ENCODE assay signal across 18 cellular contexts in genomic region chr7:67636363-67637355, GRCh38.
DNase-seq lines count a peak whose midpoint lies in the region; ATAC-seq and TF ChIP-seq lines count a peak whose summit lies in the region.
"Had no signal": no experiment of that assay in that cellular context is flagged by ENCODE, and none has a peak within 500 bp of the region (broad histone marks: within the 10 kb centered on the region; RNA-seq: fewer than 3 reads in every experiment).

No MANE protein-coding gene starts in this region.

- no peak overlapping the region for H3K56ac ChIP-seq in H9 (ENCODE audit: insufficient read length, low read depth, low read length)

- peak overlapping the region; percentile 41 for H3K4me2 ChIP-seq in H9 (ENCODE audit: insufficient read depth, insufficient read length, low read length)

- no peak overlapping the region for H4K91ac ChIP-seq in H9 (ENCODE audit: insufficient read length, low read depth, low read length)

- H3K4me3 ChIP-seq in AG10803 (ENCODE audit: low read length) = no peak overlapping the region
- H3K4me3 ChIP-seq: left ventricle myocardium inferior, psoas muscle, uterus had no signal

- H3K9me3 Mint-ChIP-seq in H9 (peaks cover 2 to 3% of the 10 kb centered on the region in 2 experiments; a peak in 2 of 5 replicates), immature natural killer cell (peaks cover 0 to 3% (median under 1%) of the 10 kb centered on the region in 6 donors)

- H3K9ac ChIP-seq in H9 (ENCODE audit: extremely low read depth, insufficient read length, low read length) = no peak overlapping the region

- H4K5ac ChIP-seq in H9 (ENCODE audit: insufficient read length, low read depth, low read length) = no peak overlapping the region

- H3T11ph ChIP-seq in H9 (ENCODE audit: low read length) = no peak overlapping the region

- no peak overlapping the region for H3K27ac ChIP-seq in H9 (ENCODE audit: insufficient read length, low read depth, low read length)
- H3K27ac ChIP-seq: brain microvascular endothelial cell, left ventricle myocardium inferior, psoas muscle, uterus had no signal

- no peak overlapping the region for H2AFZ ChIP-seq in H9 (ENCODE audit: low read length)

- no peak overlapping the region for H2AK5ac ChIP-seq in H9 (ENCODE audit: insufficient read length, low read length)

- ATAC-seq in left lobe of liver = peak; percentile 77
- ATAC-seq in HG02885 (IDR thresholded peaks at IDR 0.05; ENCODE audit: poor library complexity, unreplicated experiment) = no peak
- no peak for ATAC-seq in GM18519 (IDR thresholded peaks at IDR 0.05; ENCODE audit: low FRiP score, unreplicated experiment)
- ATAC-seq: psoas muscle had no signal

- no peak overlapping the region for H2BK20ac ChIP-seq in H9 (ENCODE audit: low read depth, low read length, poor library complexity, severe bottlenecking)

- no peak overlapping the region for H3K18ac ChIP-seq in H9 (ENCODE audit: insufficient read length, low read depth, low read length)

- H3K27ac Mint-ChIP-seq in H9 = peak overlapping the region; percentile 15 to 82 (median 19); a peak in 1 of 7 replicates
- no peak overlapping the region for H3K27ac Mint-ChIP-seq in immature natural killer cell
- H3K27ac Mint-ChIP-seq: activated naive CD4-positive, alpha-beta T cell treated with anti-CD3 and anti-CD28 coated beads, Interleukin-2, amount 50 U/mL, for 24 hours; stimulated activated naive CD8-positive, alpha-beta T cell treated with anti-CD3 and anti-CD28 coated beads, Interleukin-15, Interleukin-2, amounts not matched to agents 100 ng/mL and 50 ng/mL, for 24 hours had no signal

- no peaks in the 10 kb centered on the region for H3K27me3 ChIP-seq in H9 (ENCODE audit: insufficient read depth, low read length)
- H3K27me3 ChIP-seq: brain microvascular endothelial cell, uterus had no signal

- no peak overlapping the region; the same call in 1 of the 2 replicates for H3K14ac ChIP-seq in H9 (ENCODE audit: insufficient read depth, low read length)

- no peaks in the 10 kb centered on the region for H3K79me1 ChIP-seq in H9 (ENCODE audit: insufficient read depth, low read depth, low read length, poor library complexity, severe bottlenecking)

- H3K4me3 Mint-ChIP-seq in H9 (peak overlapping the region in 1 of 2 experiments; percentile 34; a peak in 1 of 5 replicates), immature natural killer cell (no peak overlapping the region)
- H3K4me3 Mint-ChIP-seq: activated naive CD4-positive, alpha-beta T cell treated with anti-CD3 and anti-CD28 coated beads, Interleukin-2, amount 50 U/mL, for 24 hours; stimulated activated naive CD8-positive, alpha-beta T cell treated with anti-CD3 and anti-CD28 coated beads, Interleukin-15, Interleukin-2, amounts not matched to agents 100 ng/mL and 50 ng/mL, for 24 hours had no signal

- no peaks in the 10 kb centered on the region for H4K20me1 ChIP-seq in H9 (ENCODE audit: control insufficient read depth, insufficient read depth, insufficient read length)

- H3K4ac ChIP-seq in H9 (ENCODE audit: low read depth, low read length) = no peak overlapping the region

- TF ChIP-seq CTCF in AG10803 (conservative IDR thresholded peaks at IDR 0.05; ENCODE audit: low read length) = peak; percentile 15; the same call in 1 of the 2 replicates
- TF ChIP-seq CTCF in H9 (conservative IDR thresholded peaks at IDR 0.05) = peak; percentile 54; the same call in 2 of the 3 replicates

- no peak overlapping the region for H2BK12ac ChIP-seq in H9 (ENCODE audit: insufficient read length, low read depth, low read length)

- no peak overlapping the region for H2BK15ac ChIP-seq in H9 (ENCODE audit: low read depth, low read length)

- no CpG with 5 or more reads among the region's 8 CpGs for WGBS in H9 (ENCODE audit: extremely low coverage, insufficient read length, low lambda C conversion rate)

- H3K9me3 ChIP-seq in H9 (ENCODE audit: control insufficient read depth, low read depth, low read length) = no peaks in the 10 kb centered on the region
- H3K9me3 ChIP-seq: psoas muscle, uterus had no signal

- peak overlapping the region; percentile 67 for H2BK5ac ChIP-seq in H9 (ENCODE audit: insufficient read length, low read length)

- H2BK120ac ChIP-seq in H9 (ENCODE audit: low read depth, low read length, poor library complexity, severe bottlenecking) = peak overlapping the region; percentile 23

- H3K23me2 ChIP-seq in H9 (ENCODE audit: insufficient read length, low read depth, low read length, poor library complexity, severe bottlenecking) = no peaks in the 10 kb centered on the region

- no peaks in the 10 kb centered on the region for H3K27me3 Mint-ChIP-seq in H9 (ENCODE audit: low read depth)
- peaks cover 0 to 4% (median 2%) of the 10 kb centered on the region in 3 donors for H3K27me3 Mint-ChIP-seq in immature natural killer cell (ENCODE audit: low read depth in 3 of 3)
- H3K27me3 Mint-ChIP-seq: activated naive CD4-positive, alpha-beta T cell treated with anti-CD3 and anti-CD28 coated beads, Interleukin-2, amount 50 U/mL, for 24 hours; stimulated activated naive CD8-positive, alpha-beta T cell treated with anti-CD3 and anti-CD28 coated beads, Interleukin-15, Interleukin-2, amounts not matched to agents 100 ng/mL and 50 ng/mL, for 24 hours had no signal

- H3K36me3 Mint-ChIP-seq in H9 (ENCODE audit: insufficient read depth in 1 of 3, low read depth in 3 of 3) (peaks cover 0 to 1% (median 0%) of the 10 kb centered on the region in 3 experiments; a peak in 1 of 7 replicates), immature natural killer cell (no peaks in the 10 kb centered on the region)
- H3K36me3 Mint-ChIP-seq: activated naive CD4-positive, alpha-beta T cell treated with anti-CD3 and anti-CD28 coated beads, Interleukin-2, amount 50 U/mL, for 24 hours had no signal

- H4K8ac ChIP-seq in H9 (replicated peaks; ENCODE audit: insufficient read length, low read depth, low read length) = peak overlapping the region; percentile 64

- H3K4me1 ChIP-seq in H9 (ENCODE audit: insufficient read depth, low read length) = no peaks in the 10 kb centered on the region
- H3K4me1 ChIP-seq: left ventricle myocardium inferior, psoas muscle, uterus had no signal

- no peak for DNase-seq in AG10803 (ENCODE audit: low read depth)
- DNase-seq in H9 = peak; percentile 43
- DNase-seq in SW480 (ENCODE audit: low spot score) = peak; percentile 22
- DNase-seq in left lobe of liver (ENCODE audit: low spot score) = no peak
- no peak for DNase-seq in immature natural killer cell
- no peak for DNase-seq in NCI-H446 treated with DMSO at 0.1 percent for 48 hours (lab: John Stamatoyannopoulos, UW)
- DNase-seq: activated CD4-positive, alpha-beta T cell treated with anti-CD3 and anti-CD28 coated beads for 4 hours; brain microvascular endothelial cell; left ventricle myocardium inferior; NCI-H2081 treated with DMSO at 0.1 percent for 48 hours; psoas muscle; Right ventricle myocardium superior; stimulated activated CD4-positive, alpha-beta T cell treated with anti-CD3 and anti-CD28 coated beads, Interleukin-12 subunit alpha, Interleukin-12 subunit beta, amount 100 ng/mL, for 4 hours; uterus had no signal

- peaks cover 7 to 9% of the 10 kb centered on the region in 2 experiments for H3K4me1 Mint-ChIP-seq in H9
- H3K4me1 Mint-ChIP-seq in immature natural killer cell = no peaks in the 10 kb centered on the region
- H3K4me1 Mint-ChIP-seq: activated naive CD4-positive, alpha-beta T cell treated with anti-CD3 and anti-CD28 coated beads, Interleukin-2, amount 50 U/mL, for 24 hours had no signal

- no peaks in the 10 kb centered on the region for H3K79me2 ChIP-seq in H9 (ENCODE audit: insufficient read depth, low read length)

- H3K23ac ChIP-seq in H9 (ENCODE audit: insufficient read length, low read depth, low read length) = no peak overlapping the region

Comparison
In these comparisons a context has a peak if more than half of its experiments do, and no peak if none do; other contexts are left out.
1. DNase-seq: peak in H9 (single experiment) and SW480 (single experiment); none in AG10803 (single experiment), left lobe of liver (single experiment), immature natural killer cell (0 of 3) and NCI-H446 treated with DMSO at 0.1 percent for 48 hours (single experiment).
2. H3K27ac Mint-ChIP-seq: peak in H9 (3 of 3); none in immature natural killer cell (0 of 6).